ENCODE assay signal across 21 cellular contexts in genomic region chr6:162622572-162622971, GRCh38.
A peak's percentile ranks its signal among the peaks of the same experiment; 100 is the strongest.
DNase-seq lines count a peak whose midpoint lies in the region; ATAC-seq, FAIRE-seq and TF ChIP-seq lines count a peak whose summit lies in the region.
"Had no signal": no experiment of that assay in that cellular context is flagged by ENCODE, and none has a peak within 500 bp of the region (broad histone marks: within the 10 kb centered on the region; RNA-seq: fewer than 3 reads in every experiment).

No MANE protein-coding gene starts in this region.

- H3K27ac Mint-ChIP-seq in GM23338: peak overlapping the region; percentile 61; the same call in 1 of the 2 replicates
- H3K27ac Mint-ChIP-seq: B cell; CD4-positive, CD25-positive, alpha-beta regulatory T cell; CD8-positive, alpha-beta T cell had no signal

- H3K9me2 ChIP-seq in GM23338 (ENCODE audit: insufficient read depth): peaks cover 4% of the 10 kb centered on the region; the same call in 1 of the 2 replicates
- no peaks in the 10 kb centered on the region for H3K9me2 ChIP-seq in neural cell (ENCODE audit: insufficient read depth, low read length)

- H3K36me3 ChIP-seq in heart left ventricle: no peaks in the 10 kb centered on the region
- no peaks in the 10 kb centered on the region for H3K36me3 ChIP-seq in GM23338 (ENCODE audit: insufficient read depth)
- H3K36me3 ChIP-seq in neural cell (ENCODE audit: insufficient read depth, low read length): no peaks in the 10 kb centered on the region
- H3K36me3 ChIP-seq: BLaER1 had no signal

- H2AFZ ChIP-seq in GM23338 (no peak overlapping the region), neural cell (ENCODE audit: low read depth, low read length) (no peak overlapping the region)

- peaks cover 4% of the 10 kb centered on the region for H3K27me3 Mint-ChIP-seq in GM23338 (ENCODE audit: insufficient read depth, low read depth, poor library complexity)
- H3K27me3 Mint-ChIP-seq: B cell; CD4-positive, CD25-positive, alpha-beta regulatory T cell had no signal

- peak; percentile 18 for TF ChIP-seq RAD21 in neural cell (conservative IDR thresholded peaks at IDR 0.05)

- WGBS in heart left ventricle, 4 donors: 58 to 69% (median 62%) methylated on average over 5 of the region's 5 CpGs

- peaks cover 26% of the 10 kb centered on the region for H3K4me1 Mint-ChIP-seq in GM23338
- H3K4me1 Mint-ChIP-seq: B cell; CD4-positive, CD25-positive, alpha-beta regulatory T cell had no signal

- TF ChIP-seq POLR2A in heart left ventricle (IDR thresholded peaks at IDR 0.05): no peak

- FAIRE-seq in frontal cortex (lab: Jason Lieb, UNC): no peak
- FAIRE-seq: A204.1, G401.6, GM12892, H1 had no signal

- H3K4me3 ChIP-seq in heart left ventricle (no peak overlapping the region), GM23338 (no peak overlapping the region), neural cell (ENCODE audit: low read length) (no peak overlapping the region)
- H3K4me3 ChIP-seq: BLaER1 had no signal

- H3K4me2 ChIP-seq in GM23338 (no peak overlapping the region), neural cell (ENCODE audit: low read length) (no peak overlapping the region)
- H3K4me2 ChIP-seq: BLaER1 had no signal

- H3K27me3 ChIP-seq in heart left ventricle: no peaks in the 10 kb centered on the region
- H3K27me3 ChIP-seq in GM23338 (ENCODE audit: insufficient read depth): no peaks in the 10 kb centered on the region
- no peaks in the 10 kb centered on the region for H3K27me3 ChIP-seq in neural cell (ENCODE audit: insufficient read depth, low read depth, low read length)
- H3K27me3 ChIP-seq: BLaER1 had no signal

- H4K20me1 ChIP-seq in GM23338 (replicated peaks; ENCODE audit: insufficient read depth) (no peaks in the 10 kb centered on the region), neural cell (ENCODE audit: insufficient read depth) (no peaks in the 10 kb centered on the region)
- H4K20me1 ChIP-seq: BLaER1 had no signal

- H3F3A ChIP-seq in GM23338 (replicated peaks; ENCODE audit: low read depth): no peaks in the 10 kb centered on the region
- no peaks in the 10 kb centered on the region for H3F3A ChIP-seq in neural cell (ENCODE audit: insufficient read depth, low read length, poor library complexity, severe bottlenecking)

- intact Hi-C loops in Right ventricle myocardium superior (cut with DNase I): no loop called here
- intact Hi-C loops in heart left ventricle (cut with DNase I): loop anchor here in 2 of 10 donors (10.0 kb wide), 1 partner anchor 102 kb away; the partner anchor contains the start of genes PACRG (in 2 of the 2) and PRKN (in 2 of the 2)

- H3K9me3 Mint-ChIP-seq in GM23338: no peaks in the 10 kb centered on the region

- peak; percentile 61 for TF ChIP-seq EP300 in neural cell (conservative IDR thresholded peaks at IDR 0.05; ENCODE audit: poor library complexity, severe bottlenecking)

- peak; percentile 56 for ATAC-seq in Right ventricle myocardium superior (ENCODE audit: poor library complexity)
- ATAC-seq in heart left ventricle: no peak
- no peak for ATAC-seq in GM23338
- ATAC-seq: CD8-positive, alpha-beta T cell had no signal

- H3K79me2 ChIP-seq in GM23338 (replicated peaks; ENCODE audit: insufficient read depth) (no peaks in the 10 kb centered on the region), neural cell (replicated peaks; ENCODE audit: insufficient read depth, low read length) (no peaks in the 10 kb centered on the region)

- H3K9me3 ChIP-seq in heart left ventricle: no peaks in the 10 kb centered on the region
- no peaks in the 10 kb centered on the region for H3K9me3 ChIP-seq in neural cell (ENCODE audit: low read length)
- H3K9me3 ChIP-seq: BLaER1, Caco-2 had no signal

- H3K27ac ChIP-seq in heart left ventricle (peak overlapping the region in 1 of 12 donors; percentile 3), GM23338 (ENCODE audit: low read depth) (no peak overlapping the region), neural cell (ENCODE audit: low read length) (peak overlapping the region; percentile 23)
- H3K27ac ChIP-seq: 22Rv1, BLaER1, C4-2B had no signal

- no peak overlapping the region for H3K9ac ChIP-seq in neural cell (ENCODE audit: low read length)
- H3K9ac ChIP-seq: BLaER1 had no signal

- H3K4me3 Mint-ChIP-seq in GM23338: no peak overlapping the region
- H3K4me3 Mint-ChIP-seq: B cell; CD4-positive, CD25-positive, alpha-beta regulatory T cell; CD8-positive, alpha-beta T cell had no signal

- H3K4me1 ChIP-seq in heart left ventricle (peaks cover 0 to 10% (median 0%) of the 10 kb centered on the region in 12 donors), GM23338 (ENCODE audit: insufficient read depth) (peaks cover 14% of the 10 kb centered on the region)
- H3K4me1 ChIP-seq: Caco-2 had no signal

- H3K36me3 Mint-ChIP-seq in GM23338 (ENCODE audit: low read depth): no peaks in the 10 kb centered on the region

- no peak for DNase-seq in Right ventricle myocardium superior
- no peak for DNase-seq in heart left ventricle
- no peak for DNase-seq in GM23338 (ENCODE audit: low spot score)
- DNase-seq in NCI-H2227 treated with DMSO at 0.1 percent for 48 hours (lab: John Stamatoyannopoulos, UW): no peak
- no peak for DNase-seq in frontal cortex (ENCODE audit: low spot score in 2 of 2)
- DNase-seq: Caco-2; CD4-positive, CD25-positive, alpha-beta regulatory T cell; CD8-positive, alpha-beta T cell; DMS153; DND-41; H7; HCEC 1CT had no signal

- no peak for TF ChIP-seq CTCF in heart left ventricle (IDR thresholded peaks at IDR 0.05)
- TF ChIP-seq CTCF in GM23338 (conservative IDR thresholded peaks at IDR 0.05; ENCODE audit: low read depth in 2 of 2): no peak
- TF ChIP-seq CTCF in neural cell (IDR thresholded peaks at IDR 0.05; ENCODE audit: poor library complexity, severe bottlenecking): no peak

TF ChIP-seq in GM23338, 12 proteins besides CTCF, POLR2A, EP300 and RAD21 (continues in another document):
- no peak for TF ChIP-seq NANOG (IDR thresholded peaks at IDR 0.05; ENCODE audit: borderline replicate concordance)
- no peak for TF ChIP-seq REST (IDR thresholded peaks at IDR 0.05; ENCODE audit: unreplicated experiment)
- TF ChIP-seq POLR2AphosphoS5 (IDR thresholded peaks at IDR 0.05; ENCODE audit: low read depth): no peak

TF ChIP-seq in neural cell, 6 proteins besides CTCF, POLR2A, EP300 and RAD21:
- TF ChIP-seq POLR2AphosphoS5 (IDR thresholded peaks at IDR 0.05) (peak; percentile 45), TAF1 (IDR thresholded peaks at IDR 0.05; ENCODE audit: low read depth) (no peak), REST (IDR thresholded peaks at IDR 0.05; ENCODE audit: borderline replicate concordance) (no peak), SMC3 (conservative IDR thresholded peaks at IDR 0.05; ENCODE audit: poor library complexity) (peak; percentile 17)
